ENCODE assay signal across 9 cellular contexts in genomic region chr12:116906285-116906684, GRCh38. TPM values are rescaled to one million over a fixed set of nuclear protein-coding genes. Genes with fewer than 3 reads are reported as not detected.
"Had no signal": no experiment of that assay in that cellular context is flagged by ENCODE, and none has a peak within 500 bp of the region (broad histone marks: within the 10 kb centered on the region; RNA-seq: fewer than 3 reads in every experiment).

No MANE protein-coding gene starts in this region.

- DNase-seq: GOT3, H9, HCEC 1CT, HFFc6, KG1 had no signal

- H3K9me3 Mint-ChIP-seq: HFFc6 had no signal

- H3K27ac Mint-ChIP-seq: HFFc6, IgD-negative memory B cell had no signal

- FAIRE-seq: H54, HepG2 had no signal

- H3K4me3 Mint-ChIP-seq: H9, HFFc6, IgD-negative memory B cell had no signal

- H3K27ac ChIP-seq: HL-60 had no signal

- ATAC-seq: HepG2 had no signal

RNA-seq across cellular contexts. Expression of gene HRK, which starts 25.0 kb away (rescaled TPM):
- total RNA-seq: HFFc6 had no signal
- polyA plus RNA-seq: HepG2 had no signal
